In the genomic region with DNA sequence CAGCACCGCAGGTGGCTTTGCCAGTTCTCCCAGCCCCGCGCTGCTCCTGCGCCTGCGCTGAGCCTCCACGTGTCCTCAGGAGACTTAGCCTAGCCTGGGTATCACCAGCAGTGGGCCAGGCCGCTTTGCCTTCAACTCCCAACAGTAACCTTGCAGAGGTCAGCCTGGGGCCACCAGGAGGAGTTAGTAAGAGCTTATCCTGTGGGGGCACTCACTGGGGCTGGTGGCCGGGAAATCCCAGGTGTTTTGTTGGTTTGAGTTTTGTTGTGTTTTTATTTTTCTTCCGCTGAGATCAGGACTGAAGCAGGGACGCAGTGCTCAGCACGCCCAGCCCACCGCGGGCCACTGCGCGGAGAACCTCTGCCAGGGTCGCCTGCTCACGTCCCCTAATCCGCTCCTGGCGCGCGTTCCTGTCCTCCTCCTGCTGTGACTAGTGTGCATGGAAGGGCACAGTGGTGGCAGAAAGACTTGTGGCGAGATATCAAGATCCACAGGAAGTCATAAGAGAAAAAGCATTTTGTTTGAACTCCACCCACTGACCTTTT, we compare ENCODE assay signal across 1 cellular context.
TF ChIP-seq lines count a peak whose summit lies in the region.

No MANE protein-coding gene starts in this region.

TF ChIP-seq in Ishikawa, 13 proteins besides CTCF, POLR2A, EP300 and RAD21 (continued from another document):
- TF ChIP-seq TAF1 (IDR thresholded peaks at IDR 0.05; ENCODE audit: low read depth) (peak; percentile 52), CEBPB (IDR thresholded peaks at IDR 0.05) (0 out of 2 replicates have a peak, but pooled peaks have one; percentile 42)
TF ChIP-seq in Ishikawa: peak in this region for 11.
